1 cellular context compared by ENCODE assay signal in the genomic region with DNA sequence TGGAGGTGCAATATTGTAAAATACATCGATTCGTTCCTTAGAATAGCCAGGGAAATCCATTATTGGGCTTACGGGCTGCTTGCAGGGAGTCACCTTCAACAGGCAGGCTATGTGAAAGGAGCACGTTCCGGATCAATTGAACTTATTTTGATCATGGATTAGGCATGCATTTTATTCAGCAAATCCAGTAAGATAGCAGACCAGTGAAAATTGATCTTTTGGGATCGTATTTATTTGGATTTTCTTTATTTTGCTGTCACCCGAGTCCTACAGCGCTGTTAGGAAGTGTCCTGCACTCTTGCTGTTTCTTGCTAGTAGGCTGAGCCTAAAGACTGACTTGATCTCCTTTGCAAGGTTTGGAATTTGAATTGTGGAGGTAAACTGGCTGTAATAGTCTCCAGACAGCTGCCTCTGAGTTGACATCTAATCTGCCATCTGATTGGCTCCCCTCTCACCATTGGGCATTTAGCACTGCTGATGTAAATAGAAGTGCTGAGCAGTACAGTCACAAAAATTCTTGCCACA.
A peak's percentile ranks its signal among the peaks of the same experiment; 100 is the strongest.
TF ChIP-seq lines count a peak whose summit lies in the region.

No MANE protein-coding gene starts in this region.

TF ChIP-seq in K562, 482 proteins besides CTCF, POLR2A, EP300 and RAD21 (continued from another document and continues in another):
- TF ChIP-seq, protein P1, sequence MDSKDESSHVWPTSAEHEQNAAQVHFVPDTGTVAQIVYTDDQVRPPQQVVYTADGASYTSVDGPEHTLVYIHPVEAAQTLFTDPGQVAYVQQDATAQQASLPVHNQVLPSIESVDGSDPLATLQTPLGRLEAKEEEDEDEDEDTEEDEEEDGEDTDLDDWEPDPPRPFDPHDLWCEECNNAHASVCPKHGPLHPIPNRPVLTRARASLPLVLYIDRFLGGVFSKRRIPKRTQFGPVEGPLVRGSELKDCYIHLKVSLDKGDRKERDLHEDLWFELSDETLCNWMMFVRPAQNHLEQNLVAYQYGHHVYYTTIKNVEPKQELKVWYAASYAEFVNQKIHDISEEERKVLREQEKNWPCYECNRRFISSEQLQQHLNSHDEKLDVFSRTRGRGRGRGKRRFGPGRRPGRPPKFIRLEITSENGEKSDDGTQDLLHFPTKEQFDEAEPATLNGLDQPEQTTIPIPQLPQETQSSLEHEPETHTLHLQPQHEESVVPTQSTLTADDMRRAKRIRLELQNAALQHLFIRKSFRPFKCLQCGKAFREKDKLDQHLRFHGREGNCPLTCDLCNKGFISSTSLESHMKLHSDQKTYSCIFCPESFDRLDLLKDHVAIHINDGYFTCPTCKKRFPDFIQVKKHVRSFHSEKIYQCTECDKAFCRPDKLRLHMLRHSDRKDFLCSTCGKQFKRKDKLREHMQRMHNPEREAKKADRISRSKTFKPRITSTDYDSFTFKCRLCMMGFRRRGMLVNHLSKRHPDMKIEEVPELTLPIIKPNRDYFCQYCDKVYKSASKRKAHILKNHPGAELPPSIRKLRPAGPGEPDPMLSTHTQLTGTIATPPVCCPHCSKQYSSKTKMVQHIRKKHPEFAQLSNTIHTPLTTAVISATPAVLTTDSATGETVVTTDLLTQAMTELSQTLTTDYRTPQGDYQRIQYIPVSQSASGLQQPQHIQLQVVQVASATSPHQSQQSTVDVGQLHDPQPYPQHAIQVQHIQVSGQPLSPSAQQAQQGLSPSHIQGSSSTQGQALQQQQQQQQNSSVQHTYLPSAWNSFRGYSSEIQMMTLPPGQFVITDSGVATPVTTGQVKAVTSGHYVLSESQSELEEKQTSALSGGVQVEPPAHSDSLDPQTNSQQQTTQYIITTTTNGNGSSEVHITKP (IDR thresholded peaks at IDR 0.05; ENCODE audit: partially characterized antibody) = peak; percentile 7
- TF ChIP-seq, protein P2, sequence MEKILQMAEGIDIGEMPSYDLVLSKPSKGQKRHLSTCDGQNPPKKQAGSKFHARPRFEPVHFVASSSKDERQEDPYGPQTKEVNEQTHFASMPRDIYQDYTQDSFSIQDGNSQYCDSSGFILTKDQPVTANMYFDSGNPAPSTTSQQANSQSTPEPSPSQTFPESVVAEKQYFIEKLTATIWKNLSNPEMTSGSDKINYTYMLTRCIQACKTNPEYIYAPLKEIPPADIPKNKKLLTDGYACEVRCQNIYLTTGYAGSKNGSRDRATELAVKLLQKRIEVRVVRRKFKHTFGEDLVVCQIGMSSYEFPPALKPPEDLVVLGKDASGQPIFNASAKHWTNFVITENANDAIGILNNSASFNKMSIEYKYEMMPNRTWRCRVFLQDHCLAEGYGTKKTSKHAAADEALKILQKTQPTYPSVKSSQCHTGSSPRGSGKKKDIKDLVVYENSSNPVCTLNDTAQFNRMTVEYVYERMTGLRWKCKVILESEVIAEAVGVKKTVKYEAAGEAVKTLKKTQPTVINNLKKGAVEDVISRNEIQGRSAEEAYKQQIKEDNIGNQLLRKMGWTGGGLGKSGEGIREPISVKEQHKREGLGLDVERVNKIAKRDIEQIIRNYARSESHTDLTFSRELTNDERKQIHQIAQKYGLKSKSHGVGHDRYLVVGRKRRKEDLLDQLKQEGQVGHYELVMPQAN (IDR thresholded peaks at IDR 0.05; ENCODE audit: borderline replicate concordance) = peak; percentile 50; the same call in 1 of the 2 replicates
- TF ChIP-seq, protein P3, sequence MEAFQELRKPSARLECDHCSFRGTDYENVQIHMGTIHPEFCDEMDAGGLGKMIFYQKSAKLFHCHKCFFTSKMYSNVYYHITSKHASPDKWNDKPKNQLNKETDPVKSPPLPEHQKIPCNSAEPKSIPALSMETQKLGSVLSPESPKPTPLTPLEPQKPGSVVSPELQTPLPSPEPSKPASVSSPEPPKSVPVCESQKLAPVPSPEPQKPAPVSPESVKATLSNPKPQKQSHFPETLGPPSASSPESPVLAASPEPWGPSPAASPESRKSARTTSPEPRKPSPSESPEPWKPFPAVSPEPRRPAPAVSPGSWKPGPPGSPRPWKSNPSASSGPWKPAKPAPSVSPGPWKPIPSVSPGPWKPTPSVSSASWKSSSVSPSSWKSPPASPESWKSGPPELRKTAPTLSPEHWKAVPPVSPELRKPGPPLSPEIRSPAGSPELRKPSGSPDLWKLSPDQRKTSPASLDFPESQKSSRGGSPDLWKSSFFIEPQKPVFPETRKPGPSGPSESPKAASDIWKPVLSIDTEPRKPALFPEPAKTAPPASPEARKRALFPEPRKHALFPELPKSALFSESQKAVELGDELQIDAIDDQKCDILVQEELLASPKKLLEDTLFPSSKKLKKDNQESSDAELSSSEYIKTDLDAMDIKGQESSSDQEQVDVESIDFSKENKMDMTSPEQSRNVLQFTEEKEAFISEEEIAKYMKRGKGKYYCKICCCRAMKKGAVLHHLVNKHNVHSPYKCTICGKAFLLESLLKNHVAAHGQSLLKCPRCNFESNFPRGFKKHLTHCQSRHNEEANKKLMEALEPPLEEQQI (IDR thresholded peaks at IDR 0.05) = 0 out of 2 replicates have a peak, but pooled peaks have one; percentile 26
- TF ChIP-seq CREM (IDR thresholded peaks at IDR 0.05; ENCODE audit: low read depth) (0 out of 2 replicates have a peak, but pooled peaks have one; percentile 8), POLR2H (tag; IDR thresholded peaks at IDR 0.05; ENCODE audit: low read depth) (peak; percentile 65), ZNF24 (IDR thresholded peaks at IDR 0.05) (no peak), TEAD1 (CRISPR knock-in tag; IDR thresholded peaks at IDR 0.05) (peak in 1 of 2 experiments; percentile 32; a peak in 1 of 4 replicates), NCOR1 (IDR thresholded peaks at IDR 0.05) (peak; percentile 26; the same call in 1 of the 2 replicates), GATAD2B (IDR thresholded peaks at IDR 0.05; ENCODE audit: borderline replicate concordance) (peak; percentile 39; the same call in 1 of the 2 replicates), FOXK2 (conservative IDR thresholded peaks at IDR 0.05 in 1 of 2, IDR thresholded peaks at IDR 0.05 in 1 of 2; ENCODE audit: low read depth in 2 of 2) (peak; percentile 87 to 88), TBP (optimal IDR thresholded peaks at IDR 0.05; ENCODE audit: low read depth, low read length) (peak; percentile 86), RCOR1 (IDR thresholded peaks at IDR 0.05; ENCODE audit: borderline replicate concordance in 1 of 2, low read depth in 2 of 2, low read length in 2 of 2) (peak in 1 of 2 experiments; percentile 72; a peak in 1 of 4 replicates), ARID1B (IDR thresholded peaks at IDR 0.05) (peak; percentile 19; the same call in 1 of the 2 replicates), CBX8 (IDR thresholded peaks at IDR 0.05; ENCODE audit: borderline replicate concordance, extremely low read depth, low read depth, low read length, poor library complexity, severe bottlenecking) (no peak), JUND (IDR thresholded peaks at IDR 0.05; ENCODE audit: borderline replicate concordance, low read depth, low read length) (peak; percentile 39; the same call in 1 of the 2 replicates), JUND (tag; IDR thresholded peaks at IDR 0.05; ENCODE audit: borderline replicate concordance, low read depth, low read length) (no peak; the same call in 2 of the 3 replicates), POLR2B (IDR thresholded peaks at IDR 0.05; ENCODE audit: low read depth, partially characterized antibody) (peak; percentile 64)
- TF ChIP-seq, protein P4, sequence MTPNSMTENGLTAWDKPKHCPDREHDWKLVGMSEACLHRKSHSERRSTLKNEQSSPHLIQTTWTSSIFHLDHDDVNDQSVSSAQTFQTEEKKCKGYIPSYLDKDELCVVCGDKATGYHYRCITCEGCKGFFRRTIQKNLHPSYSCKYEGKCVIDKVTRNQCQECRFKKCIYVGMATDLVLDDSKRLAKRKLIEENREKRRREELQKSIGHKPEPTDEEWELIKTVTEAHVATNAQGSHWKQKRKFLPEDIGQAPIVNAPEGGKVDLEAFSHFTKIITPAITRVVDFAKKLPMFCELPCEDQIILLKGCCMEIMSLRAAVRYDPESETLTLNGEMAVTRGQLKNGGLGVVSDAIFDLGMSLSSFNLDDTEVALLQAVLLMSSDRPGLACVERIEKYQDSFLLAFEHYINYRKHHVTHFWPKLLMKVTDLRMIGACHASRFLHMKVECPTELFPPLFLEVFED (CRISPR knock-in tag; conservative IDR thresholded peaks at IDR 0.05) = no peak
- TF ChIP-seq, protein P5, sequence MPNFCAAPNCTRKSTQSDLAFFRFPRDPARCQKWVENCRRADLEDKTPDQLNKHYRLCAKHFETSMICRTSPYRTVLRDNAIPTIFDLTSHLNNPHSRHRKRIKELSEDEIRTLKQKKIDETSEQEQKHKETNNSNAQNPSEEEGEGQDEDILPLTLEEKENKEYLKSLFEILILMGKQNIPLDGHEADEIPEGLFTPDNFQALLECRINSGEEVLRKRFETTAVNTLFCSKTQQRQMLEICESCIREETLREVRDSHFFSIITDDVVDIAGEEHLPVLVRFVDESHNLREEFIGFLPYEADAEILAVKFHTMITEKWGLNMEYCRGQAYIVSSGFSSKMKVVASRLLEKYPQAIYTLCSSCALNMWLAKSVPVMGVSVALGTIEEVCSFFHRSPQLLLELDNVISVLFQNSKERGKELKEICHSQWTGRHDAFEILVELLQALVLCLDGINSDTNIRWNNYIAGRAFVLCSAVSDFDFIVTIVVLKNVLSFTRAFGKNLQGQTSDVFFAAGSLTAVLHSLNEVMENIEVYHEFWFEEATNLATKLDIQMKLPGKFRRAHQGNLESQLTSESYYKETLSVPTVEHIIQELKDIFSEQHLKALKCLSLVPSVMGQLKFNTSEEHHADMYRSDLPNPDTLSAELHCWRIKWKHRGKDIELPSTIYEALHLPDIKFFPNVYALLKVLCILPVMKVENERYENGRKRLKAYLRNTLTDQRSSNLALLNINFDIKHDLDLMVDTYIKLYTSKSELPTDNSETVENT (CRISPR knock-in tag; IDR thresholded peaks at IDR 0.05) = 0 out of 2 replicates have a peak, but pooled peaks have one; percentile 58
- TF ChIP-seq, protein P6, sequence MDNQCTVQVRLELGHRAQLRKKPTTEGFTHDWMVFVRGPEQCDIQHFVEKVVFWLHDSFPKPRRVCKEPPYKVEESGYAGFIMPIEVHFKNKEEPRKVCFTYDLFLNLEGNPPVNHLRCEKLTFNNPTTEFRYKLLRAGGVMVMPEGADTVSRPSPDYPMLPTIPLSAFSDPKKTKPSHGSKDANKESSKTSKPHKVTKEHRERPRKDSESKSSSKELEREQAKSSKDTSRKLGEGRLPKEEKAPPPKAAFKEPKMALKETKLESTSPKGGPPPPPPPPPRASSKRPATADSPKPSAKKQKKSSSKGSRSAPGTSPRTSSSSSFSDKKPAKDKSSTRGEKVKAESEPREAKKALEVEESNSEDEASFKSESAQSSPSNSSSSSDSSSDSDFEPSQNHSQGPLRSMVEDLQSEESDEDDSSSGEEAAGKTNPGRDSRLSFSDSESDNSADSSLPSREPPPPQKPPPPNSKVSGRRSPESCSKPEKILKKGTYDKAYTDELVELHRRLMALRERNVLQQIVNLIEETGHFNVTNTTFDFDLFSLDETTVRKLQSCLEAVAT (IDR thresholded peaks at IDR 0.05) = peak in 1 of 2 experiments; percentile 54; a peak in 2 of 4 replicates
- TF ChIP-seq, protein P7, sequence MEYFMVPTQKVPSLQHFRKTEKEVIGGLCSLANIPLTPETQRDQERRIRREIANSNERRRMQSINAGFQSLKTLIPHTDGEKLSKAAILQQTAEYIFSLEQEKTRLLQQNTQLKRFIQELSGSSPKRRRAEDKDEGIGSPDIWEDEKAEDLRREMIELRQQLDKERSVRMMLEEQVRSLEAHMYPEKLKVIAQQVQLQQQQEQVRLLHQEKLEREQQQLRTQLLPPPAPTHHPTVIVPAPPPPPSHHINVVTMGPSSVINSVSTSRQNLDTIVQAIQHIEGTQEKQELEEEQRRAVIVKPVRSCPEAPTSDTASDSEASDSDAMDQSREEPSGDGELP (CRISPR knock-in tag; IDR thresholded peaks at IDR 0.05; ENCODE audit: borderline replicate concordance) = peak; percentile 40; the same call in 1 of the 2 replicates
- TF ChIP-seq, protein P8, sequence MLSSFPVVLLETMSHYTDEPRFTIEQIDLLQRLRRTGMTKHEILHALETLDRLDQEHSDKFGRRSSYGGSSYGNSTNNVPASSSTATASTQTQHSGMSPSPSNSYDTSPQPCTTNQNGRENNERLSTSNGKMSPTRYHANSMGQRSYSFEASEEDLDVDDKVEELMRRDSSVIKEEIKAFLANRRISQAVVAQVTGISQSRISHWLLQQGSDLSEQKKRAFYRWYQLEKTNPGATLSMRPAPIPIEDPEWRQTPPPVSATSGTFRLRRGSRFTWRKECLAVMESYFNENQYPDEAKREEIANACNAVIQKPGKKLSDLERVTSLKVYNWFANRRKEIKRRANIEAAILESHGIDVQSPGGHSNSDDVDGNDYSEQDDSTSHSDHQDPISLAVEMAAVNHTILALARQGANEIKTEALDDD (IDR thresholded peaks at IDR 0.05) = peak; percentile 76
- TF ChIP-seq, protein P9, sequence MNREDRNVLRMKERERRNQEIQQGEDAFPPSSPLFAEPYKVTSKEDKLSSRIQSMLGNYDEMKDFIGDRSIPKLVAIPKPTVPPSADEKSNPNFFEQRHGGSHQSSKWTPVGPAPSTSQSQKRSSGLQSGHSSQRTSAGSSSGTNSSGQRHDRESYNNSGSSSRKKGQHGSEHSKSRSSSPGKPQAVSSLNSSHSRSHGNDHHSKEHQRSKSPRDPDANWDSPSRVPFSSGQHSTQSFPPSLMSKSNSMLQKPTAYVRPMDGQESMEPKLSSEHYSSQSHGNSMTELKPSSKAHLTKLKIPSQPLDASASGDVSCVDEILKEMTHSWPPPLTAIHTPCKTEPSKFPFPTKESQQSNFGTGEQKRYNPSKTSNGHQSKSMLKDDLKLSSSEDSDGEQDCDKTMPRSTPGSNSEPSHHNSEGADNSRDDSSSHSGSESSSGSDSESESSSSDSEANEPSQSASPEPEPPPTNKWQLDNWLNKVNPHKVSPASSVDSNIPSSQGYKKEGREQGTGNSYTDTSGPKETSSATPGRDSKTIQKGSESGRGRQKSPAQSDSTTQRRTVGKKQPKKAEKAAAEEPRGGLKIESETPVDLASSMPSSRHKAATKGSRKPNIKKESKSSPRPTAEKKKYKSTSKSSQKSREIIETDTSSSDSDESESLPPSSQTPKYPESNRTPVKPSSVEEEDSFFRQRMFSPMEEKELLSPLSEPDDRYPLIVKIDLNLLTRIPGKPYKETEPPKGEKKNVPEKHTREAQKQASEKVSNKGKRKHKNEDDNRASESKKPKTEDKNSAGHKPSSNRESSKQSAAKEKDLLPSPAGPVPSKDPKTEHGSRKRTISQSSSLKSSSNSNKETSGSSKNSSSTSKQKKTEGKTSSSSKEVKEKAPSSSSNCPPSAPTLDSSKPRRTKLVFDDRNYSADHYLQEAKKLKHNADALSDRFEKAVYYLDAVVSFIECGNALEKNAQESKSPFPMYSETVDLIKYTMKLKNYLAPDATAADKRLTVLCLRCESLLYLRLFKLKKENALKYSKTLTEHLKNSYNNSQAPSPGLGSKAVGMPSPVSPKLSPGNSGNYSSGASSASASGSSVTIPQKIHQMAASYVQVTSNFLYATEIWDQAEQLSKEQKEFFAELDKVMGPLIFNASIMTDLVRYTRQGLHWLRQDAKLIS (CRISPR knock-in tag; IDR thresholded peaks at IDR 0.05) = peak; percentile 38; the same call in 1 of the 2 replicates
- TF ChIP-seq, protein P10, sequence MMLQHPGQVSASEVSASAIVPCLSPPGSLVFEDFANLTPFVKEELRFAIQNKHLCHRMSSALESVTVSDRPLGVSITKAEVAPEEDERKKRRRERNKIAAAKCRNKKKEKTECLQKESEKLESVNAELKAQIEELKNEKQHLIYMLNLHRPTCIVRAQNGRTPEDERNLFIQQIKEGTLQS (IDR thresholded peaks at IDR 0.05) = no peak
- TF ChIP-seq, protein P10 (CRISPR knock-in tag; conservative IDR thresholded peaks at IDR 0.05) = 0 out of 2 replicates have a peak, but pooled peaks have one; percentile 49
- TF ChIP-seq, protein P11, sequence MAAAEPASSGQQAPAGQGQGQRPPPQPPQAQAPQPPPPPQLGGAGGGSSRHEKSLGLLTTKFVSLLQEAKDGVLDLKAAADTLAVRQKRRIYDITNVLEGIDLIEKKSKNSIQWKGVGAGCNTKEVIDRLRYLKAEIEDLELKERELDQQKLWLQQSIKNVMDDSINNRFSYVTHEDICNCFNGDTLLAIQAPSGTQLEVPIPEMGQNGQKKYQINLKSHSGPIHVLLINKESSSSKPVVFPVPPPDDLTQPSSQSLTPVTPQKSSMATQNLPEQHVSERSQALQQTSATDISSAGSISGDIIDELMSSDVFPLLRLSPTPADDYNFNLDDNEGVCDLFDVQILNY (CRISPR knock-in tag; IDR thresholded peaks at IDR 0.05) = no peak
